11 cellular contexts compared by ENCODE assay signal in the genomic region with DNA sequence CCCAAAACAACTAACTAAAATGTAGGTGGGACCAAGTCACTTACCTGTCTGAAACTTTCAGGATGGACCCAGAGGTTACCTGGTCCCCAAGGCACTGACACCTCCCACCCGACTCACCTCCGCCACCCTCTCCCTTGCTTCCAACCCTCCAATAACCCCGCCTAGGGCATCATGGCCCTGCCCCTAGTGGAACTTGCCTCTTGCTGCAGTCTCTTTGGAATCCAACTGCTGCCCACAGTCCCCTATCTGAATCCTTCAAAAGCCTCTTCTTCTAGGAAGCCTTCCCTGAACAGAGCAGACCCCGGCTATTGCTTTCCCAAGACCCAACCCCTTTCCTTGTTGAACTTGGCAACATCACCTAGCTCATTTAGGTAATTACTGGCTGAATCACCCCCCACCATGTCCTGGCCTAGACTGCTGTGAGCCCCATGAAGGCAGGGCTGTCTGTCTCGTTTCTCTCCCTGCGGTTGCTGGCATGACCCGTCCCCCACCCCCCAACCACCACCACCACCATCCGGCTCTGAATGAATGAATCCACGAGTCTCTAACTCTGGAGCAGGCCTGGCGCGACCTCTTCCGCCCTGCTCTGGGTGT. TPM values are rescaled to one million over a fixed set of nuclear protein-coding genes. Genes with fewer than 3 reads are reported as not detected.
DNase-seq lines count a peak whose midpoint lies in the region; FAIRE-seq and TF ChIP-seq lines count a peak whose summit lies in the region.
"Had no signal": no experiment of that assay in that cellular context is flagged by ENCODE, and none has a peak within 500 bp of the region (broad histone marks: within the 10 kb centered on the region; RNA-seq: fewer than 3 reads in every experiment).

No MANE protein-coding gene starts in this region.

- H3K9me2 ChIP-seq in Loucy (replicated peaks; ENCODE audit: low read depth, low read length): no peaks in the 10 kb centered on the region

- no peaks in the 10 kb centered on the region for H3K9me3 Mint-ChIP-seq in nephron progenitor cell
- H3K9me3 Mint-ChIP-seq: activated CD4-positive, alpha-beta memory T cell treated with anti-CD3 and anti-CD28 coated beads for 36 hours had no signal

- H3F3A ChIP-seq in Loucy (ENCODE audit: low read depth): no peaks in the 10 kb centered on the region

- FAIRE-seq in bronchial epithelial cell (lab: Jason Lieb, UNC): no peak

- H3K27me3 Mint-ChIP-seq in nephron progenitor cell (ENCODE audit: low read depth, poor library complexity): no peaks in the 10 kb centered on the region

- H4K20me1 ChIP-seq in Loucy (ENCODE audit: insufficient read depth, low read length, poor library complexity, severe bottlenecking): no peaks in the 10 kb centered on the region

- H3K4me3 ChIP-seq in GM12864 (ENCODE audit: low read depth, low read length) (no peak overlapping the region), Loucy (ENCODE audit: low read length, poor library complexity, severe bottlenecking) (no peak overlapping the region), bronchial epithelial cell (ENCODE audit: low read depth, low read length) (no peak overlapping the region), adrenal gland (no peak overlapping the region)
- H3K4me3 ChIP-seq in effector memory CD4-positive, alpha-beta T cell (ENCODE audit: insufficient read depth, low read depth, low read length, poor library complexity, severe bottlenecking): no peak overlapping the region
- H3K4me3 ChIP-seq: SJSA1 had no signal

- no peak overlapping the region for H2AFZ ChIP-seq in Loucy (ENCODE audit: low read length)

- H3K4me1 ChIP-seq in Loucy (ENCODE audit: insufficient read depth, low read length, poor library complexity, severe bottlenecking) (peaks cover 13% of the 10 kb centered on the region), adrenal gland (replicated peaks in 1 of 2) (no peaks in the 10 kb centered on the region)
- no peaks in the 10 kb centered on the region for H3K4me1 ChIP-seq in effector memory CD4-positive, alpha-beta T cell (ENCODE audit: control insufficient read depth, insufficient read depth, low read length, poor library complexity, severe bottlenecking)

- TF ChIP-seq POLR2A in adrenal gland (IDR thresholded peaks at IDR 0.05): no peak

- peak overlapping the region; percentile 54 for H3K4me3 Mint-ChIP-seq in nephron progenitor cell
- H3K4me3 Mint-ChIP-seq: activated CD4-positive, alpha-beta memory T cell treated with anti-CD3 and anti-CD28 coated beads for 36 hours had no signal

- peak; percentile 46 for TF ChIP-seq CTCF in GM12864 (IDR thresholded peaks at IDR 0.05; ENCODE audit: low read depth, low read length, missing control alignments)
- peak; percentile 53 for TF ChIP-seq CTCF in Loucy (conservative IDR thresholded peaks at IDR 0.05; ENCODE audit: low read length)
- peak; percentile 22 for TF ChIP-seq CTCF in bronchial epithelial cell (IDR thresholded peaks at IDR 0.05; ENCODE audit: insufficient read depth, low read length, severe bottlenecking)
- TF ChIP-seq CTCF in nephron progenitor cell (IDR thresholded peaks at IDR 0.05): no peak
- TF ChIP-seq CTCF in adrenal gland (IDR thresholded peaks at IDR 0.05): no peak

- intact Hi-C loops in adrenal gland (cut with DNase I): no loop called here

- H3K79me2 ChIP-seq in Loucy (ENCODE audit: insufficient read depth, low read length): no peaks in the 10 kb centered on the region

- DNase-seq in GM12864 (ENCODE audit: low read depth): no peak
- no peak for DNase-seq in bronchial epithelial cell (ENCODE audit: low read depth)
- DNase-seq in nephron progenitor cell: no peak
- no peak for DNase-seq in GM19238 (ENCODE audit: insufficient read length, low spot score)
- no peak for DNase-seq in adrenal gland
- DNase-seq in glomerular visceral epithelial cell (ENCODE audit: extremely low spot score): no peak
- DNase-seq in effector memory CD4-positive, alpha-beta T cell: no peak
- DNase-seq: activated CD4-positive, alpha-beta memory T cell treated with anti-CD3 and anti-CD28 coated beads for 36 hours had no signal

- H3K27ac ChIP-seq in adrenal gland: no peak overlapping the region
- H3K27ac ChIP-seq in effector memory CD4-positive, alpha-beta T cell (ENCODE audit: insufficient read depth, low read length, poor library complexity, severe bottlenecking): no peak overlapping the region
- H3K27ac ChIP-seq: SJSA1 had no signal

- no peaks in the 10 kb centered on the region for H3K27me3 ChIP-seq in Loucy (ENCODE audit: insufficient read depth, low read length, poor library complexity, severe bottlenecking)
- no peaks in the 10 kb centered on the region for H3K27me3 ChIP-seq in bronchial epithelial cell (ENCODE audit: control insufficient read depth, insufficient read depth, low read length)
- H3K27me3 ChIP-seq in adrenal gland: peaks cover 26% of the 10 kb centered on the region
- no peaks in the 10 kb centered on the region for H3K27me3 ChIP-seq in effector memory CD4-positive, alpha-beta T cell (replicated peaks; ENCODE audit: control insufficient read depth, insufficient read depth, low read length, poor library complexity, severe bottlenecking)

- H3K36me3 ChIP-seq in Loucy (ENCODE audit: insufficient read depth, low read length): no peaks in the 10 kb centered on the region
- no peaks in the 10 kb centered on the region for H3K36me3 ChIP-seq in bronchial epithelial cell (ENCODE audit: control insufficient read depth, insufficient read depth, low read length)
- H3K36me3 ChIP-seq in adrenal gland (replicated peaks in 1 of 2): no peaks in the 10 kb centered on the region
- no peaks in the 10 kb centered on the region for H3K36me3 ChIP-seq in effector memory CD4-positive, alpha-beta T cell (ENCODE audit: control insufficient read depth, insufficient read depth, low read length)
- H3K36me3 ChIP-seq: SJSA1 had no signal

- WGBS in adrenal gland, 4 donors: 81 to 86% (median 84%) methylated on average over 9 to 12 of the region's 12 CpGs

- H3K9me3 ChIP-seq in Loucy (ENCODE audit: insufficient read depth, low read depth, low read length) (no peaks in the 10 kb centered on the region), adrenal gland (replicated peaks in 1 of 3) (no peaks in the 10 kb centered on the region)
- no peaks in the 10 kb centered on the region for H3K9me3 ChIP-seq in effector memory CD4-positive, alpha-beta T cell (ENCODE audit: control insufficient read depth, low read length)
- H3K9me3 ChIP-seq: SJSA1 had no signal

- peaks cover 23% of the 10 kb centered on the region for H3K36me3 Mint-ChIP-seq in nephron progenitor cell (ENCODE audit: low read depth)
- H3K36me3 Mint-ChIP-seq: activated CD4-positive, alpha-beta memory T cell treated with anti-CD3 and anti-CD28 coated beads for 36 hours had no signal

- peaks cover 77% of the 10 kb centered on the region for H3K4me1 Mint-ChIP-seq in nephron progenitor cell

- no peak overlapping the region for H3K4me2 ChIP-seq in Loucy (ENCODE audit: low read depth, low read length, poor library complexity, severe bottlenecking)

- H3K9ac ChIP-seq in Loucy (ENCODE audit: low read depth, low read length, poor library complexity, severe bottlenecking): no peak overlapping the region

- H3K27ac Mint-ChIP-seq in nephron progenitor cell: peak overlapping the region; percentile 52
- H3K27ac Mint-ChIP-seq: activated CD4-positive, alpha-beta memory T cell treated with anti-CD3 and anti-CD28 coated beads for 36 hours had no signal

RNA-seq across cellular contexts. Expression of gene CRB2, which starts 9.4 kb away (rescaled TPM):
- total RNA-seq in bronchial epithelial cell (not detected in 2 replicates), adrenal gland (under 1 TPM in 5 of 8 donors, not detected in 3; under 0.01 to 0.24 (median 0.07) TPM)
- polyA plus RNA-seq in adrenal gland: under 1 TPM; 0.03 to 0.13 (median 0.08) TPM
- total RNA-seq: activated CD4-positive, alpha-beta memory T cell treated with anti-CD3 and anti-CD28 coated beads for 36 hours; SJSA1 had no signal
- polyA plus RNA-seq: liver had no signal

Comparison
In these comparisons a context has a peak if more than half of its experiments do, and no peak if none do; other contexts are left out.
1. CTCF ChIP-seq: peak in GM12864 (single experiment), Loucy (single experiment) and bronchial epithelial cell (single experiment); none in nephron progenitor cell (single experiment) and adrenal gland (0 of 6).